8 cellular contexts compared by ENCODE assay signal in the genomic region with DNA sequence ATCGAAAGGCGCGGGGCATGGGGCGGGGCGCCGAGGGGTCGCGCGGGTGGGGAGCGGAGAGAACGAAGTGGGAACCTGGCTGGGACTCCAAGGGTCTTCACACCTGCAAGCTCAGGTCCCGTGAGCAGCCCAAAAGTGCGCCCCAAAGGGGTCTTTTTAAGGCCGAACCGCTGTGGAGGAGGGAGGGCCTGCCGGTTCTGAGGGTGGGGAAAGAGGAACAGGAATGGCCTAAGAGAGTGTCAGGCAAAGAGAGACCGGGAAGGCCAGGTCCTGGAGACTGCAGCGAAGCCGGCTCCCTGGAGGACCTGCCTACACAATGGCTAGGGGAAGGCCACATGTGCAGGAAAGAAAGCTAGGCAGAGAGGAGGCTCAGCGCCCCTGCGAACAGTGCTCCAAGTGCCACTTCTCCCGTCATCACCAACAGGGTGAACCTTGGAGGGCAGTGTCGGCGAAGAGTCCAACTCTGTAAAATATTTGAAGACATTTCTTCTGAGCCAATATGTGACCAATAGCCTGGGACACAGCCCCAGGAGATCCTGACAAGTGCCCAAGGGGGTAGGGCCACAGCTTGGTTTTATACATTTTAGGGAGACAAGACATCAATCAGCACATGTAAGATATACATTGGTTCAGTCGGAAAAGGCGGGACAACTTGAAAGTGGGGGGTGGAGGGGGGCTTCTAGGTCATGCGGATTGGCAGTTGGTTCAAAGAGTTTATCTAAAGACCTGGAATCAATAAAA. TPM values are rescaled to one million over a fixed set of nuclear protein-coding genes. Genes with fewer than 3 reads are reported as not detected.
DNase-seq lines count a peak whose midpoint lies in the region; ATAC-seq and TF ChIP-seq lines count a peak whose summit lies in the region.

No MANE protein-coding gene starts in this region.

- 26% methylated on average over 27 of the region's 27 CpGs for WGBS in liver
- WGBS in tibial nerve, 2 donors, result 18 to 19% methylated on average over 26 to 27 of the region's 27 CpGs

- TF ChIP-seq RAD21 in liver (IDR thresholded peaks at IDR 0.05), result no peak

- no peaks in the 10 kb centered on the region for H3K36me3 ChIP-seq in liver (ENCODE audit: control insufficient read depth in 4 of 4, insufficient read depth in 3 of 4, low read depth in 1 of 4, low read length in 3 of 4)
- H3K36me3 ChIP-seq in tibial nerve, result no peaks in the 10 kb centered on the region

- DNase-seq in GM03348 (ENCODE audit: low spot score) (peak; percentile 38), LNCaP clone FGC (ENCODE audit: low read depth) (no peak), cardiac fibroblast (ENCODE audit: low read depth in 2 of 2) (peak in 1 of 2 donors; percentile 27), tibial nerve (ENCODE audit: low spot score in 2 of 2) (peak in 1 of 2 donors; percentile 15)

- no peak for TF ChIP-seq EP300 in tibial nerve (IDR thresholded peaks at IDR 0.05)

- H3K4me3 ChIP-seq in LNCaP clone FGC (ENCODE audit: low read depth, low read length) (peak overlapping the region; percentile 52), cardiac fibroblast (replicated peaks in 1 of 2; ENCODE audit: low read depth in 2 of 2, low read length in 2 of 2) (peak overlapping the region; percentile 47 to 53), liver (ENCODE audit: low read depth in 1 of 3, low read length in 3 of 3) (peak overlapping the region; percentile 20 to 94 (median 46)), tibial nerve (peak overlapping the region; percentile 55 to 93 (median 79))

- ATAC-seq in HG02571 (IDR thresholded peaks at IDR 0.05; ENCODE audit: unreplicated experiment) (no peak), HG03342 (IDR thresholded peaks at IDR 0.05; ENCODE audit: unreplicated experiment) (no peak), GM21360 (IDR thresholded peaks at IDR 0.05; ENCODE audit: unreplicated experiment) (no peak)

- H3K9me3 ChIP-seq in liver (ENCODE audit: control insufficient read depth in 4 of 4, low read length in 3 of 4) (no peaks in the 10 kb centered on the region), tibial nerve (no peaks in the 10 kb centered on the region)

- no peak for TF ChIP-seq POLR2A in tibial nerve (IDR thresholded peaks at IDR 0.05)

- H3K4me1 ChIP-seq in liver (ENCODE audit: control insufficient read depth in 4 of 4, insufficient read depth in 4 of 4, low read length in 3 of 4) (peaks cover 11 to 35% (median 27%) of the 10 kb centered on the region in 4 donors), tibial nerve (peaks cover 0 to 43% (median 32%) of the 10 kb centered on the region in 4 donors)

- H3K27ac ChIP-seq in liver (ENCODE audit: low read depth in 1 of 2, low read length in 2 of 2) (no peak overlapping the region), tibial nerve (peak overlapping the region; percentile 72 to 95 (median 91))

- H3K27me3 ChIP-seq in liver (ENCODE audit: control insufficient read depth in 4 of 4, insufficient read depth in 4 of 4, low read length in 3 of 4) (no peaks in the 10 kb centered on the region), tibial nerve (no peaks in the 10 kb centered on the region)

- TF ChIP-seq CTCF in LNCaP clone FGC (IDR thresholded peaks at IDR 0.05; ENCODE audit: control insufficient read depth, extremely low read depth, insufficient read depth), result no peak
- TF ChIP-seq CTCF in cardiac fibroblast (IDR thresholded peaks at IDR 0.05; ENCODE audit: low read depth, low read length), result no peak
- no peak for TF ChIP-seq CTCF in liver (IDR thresholded peaks at IDR 0.05; ENCODE audit: low read depth, low read length, missing input control)
- no peak for TF ChIP-seq CTCF in tibial nerve (IDR thresholded peaks at IDR 0.05)

- no peak overlapping the region for H3K9ac ChIP-seq in liver (ENCODE audit: low read depth in 1 of 2, low read length in 2 of 2)

TF ChIP-seq in liver, 16 proteins besides CTCF, POLR2A, EP300 and RAD21:
- TF ChIP-seq SP1 (IDR thresholded peaks at IDR 0.05) (no peak), GABPA (IDR thresholded peaks at IDR 0.05 in 1 of 2, conservative IDR thresholded peaks at IDR 0.05 in 1 of 2) (no peak), HNF4A (conservative IDR thresholded peaks at IDR 0.05) (no peak), JUND (IDR thresholded peaks at IDR 0.05) (no peak), RXRA (IDR thresholded peaks at IDR 0.05) (no peak), TAF1 (conservative IDR thresholded peaks at IDR 0.05) (no peak), FOXA2 (IDR thresholded peaks at IDR 0.05) (no peak), ATF3 (IDR thresholded peaks at IDR 0.05) (no peak), YY1 (IDR thresholded peaks at IDR 0.05) (no peak), NR2F2 (IDR thresholded peaks at IDR 0.05) (no peak), FOXA1 (IDR thresholded peaks at IDR 0.05) (no peak), EGR1 (IDR thresholded peaks at IDR 0.05; ENCODE audit: low read depth in 2 of 2) (no peak), HNF4G (IDR thresholded peaks at IDR 0.05) (no peak)
- TF ChIP-seq, protein P1, sequence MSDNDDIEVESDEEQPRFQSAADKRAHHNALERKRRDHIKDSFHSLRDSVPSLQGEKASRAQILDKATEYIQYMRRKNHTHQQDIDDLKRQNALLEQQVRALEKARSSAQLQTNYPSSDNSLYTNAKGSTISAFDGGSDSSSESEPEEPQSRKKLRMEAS (IDR thresholded peaks at IDR 0.05), result no peak
- TF ChIP-seq, protein P2, sequence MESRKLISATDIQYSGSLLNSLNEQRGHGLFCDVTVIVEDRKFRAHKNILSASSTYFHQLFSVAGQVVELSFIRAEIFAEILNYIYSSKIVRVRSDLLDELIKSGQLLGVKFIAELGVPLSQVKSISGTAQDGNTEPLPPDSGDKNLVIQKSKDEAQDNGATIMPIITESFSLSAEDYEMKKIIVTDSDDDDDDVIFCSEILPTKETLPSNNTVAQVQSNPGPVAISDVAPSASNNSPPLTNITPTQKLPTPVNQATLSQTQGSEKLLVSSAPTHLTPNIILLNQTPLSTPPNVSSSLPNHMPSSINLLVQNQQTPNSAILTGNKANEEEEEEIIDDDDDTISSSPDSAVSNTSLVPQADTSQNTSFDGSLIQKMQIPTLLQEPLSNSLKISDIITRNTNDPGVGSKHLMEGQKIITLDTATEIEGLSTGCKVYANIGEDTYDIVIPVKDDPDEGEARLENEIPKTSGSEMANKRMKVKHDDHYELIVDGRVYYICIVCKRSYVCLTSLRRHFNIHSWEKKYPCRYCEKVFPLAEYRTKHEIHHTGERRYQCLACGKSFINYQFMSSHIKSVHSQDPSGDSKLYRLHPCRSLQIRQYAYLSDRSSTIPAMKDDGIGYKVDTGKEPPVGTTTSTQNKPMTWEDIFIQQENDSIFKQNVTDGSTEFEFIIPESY (IDR thresholded peaks at IDR 0.05), result no peak
- TF ChIP-seq, protein P3, sequence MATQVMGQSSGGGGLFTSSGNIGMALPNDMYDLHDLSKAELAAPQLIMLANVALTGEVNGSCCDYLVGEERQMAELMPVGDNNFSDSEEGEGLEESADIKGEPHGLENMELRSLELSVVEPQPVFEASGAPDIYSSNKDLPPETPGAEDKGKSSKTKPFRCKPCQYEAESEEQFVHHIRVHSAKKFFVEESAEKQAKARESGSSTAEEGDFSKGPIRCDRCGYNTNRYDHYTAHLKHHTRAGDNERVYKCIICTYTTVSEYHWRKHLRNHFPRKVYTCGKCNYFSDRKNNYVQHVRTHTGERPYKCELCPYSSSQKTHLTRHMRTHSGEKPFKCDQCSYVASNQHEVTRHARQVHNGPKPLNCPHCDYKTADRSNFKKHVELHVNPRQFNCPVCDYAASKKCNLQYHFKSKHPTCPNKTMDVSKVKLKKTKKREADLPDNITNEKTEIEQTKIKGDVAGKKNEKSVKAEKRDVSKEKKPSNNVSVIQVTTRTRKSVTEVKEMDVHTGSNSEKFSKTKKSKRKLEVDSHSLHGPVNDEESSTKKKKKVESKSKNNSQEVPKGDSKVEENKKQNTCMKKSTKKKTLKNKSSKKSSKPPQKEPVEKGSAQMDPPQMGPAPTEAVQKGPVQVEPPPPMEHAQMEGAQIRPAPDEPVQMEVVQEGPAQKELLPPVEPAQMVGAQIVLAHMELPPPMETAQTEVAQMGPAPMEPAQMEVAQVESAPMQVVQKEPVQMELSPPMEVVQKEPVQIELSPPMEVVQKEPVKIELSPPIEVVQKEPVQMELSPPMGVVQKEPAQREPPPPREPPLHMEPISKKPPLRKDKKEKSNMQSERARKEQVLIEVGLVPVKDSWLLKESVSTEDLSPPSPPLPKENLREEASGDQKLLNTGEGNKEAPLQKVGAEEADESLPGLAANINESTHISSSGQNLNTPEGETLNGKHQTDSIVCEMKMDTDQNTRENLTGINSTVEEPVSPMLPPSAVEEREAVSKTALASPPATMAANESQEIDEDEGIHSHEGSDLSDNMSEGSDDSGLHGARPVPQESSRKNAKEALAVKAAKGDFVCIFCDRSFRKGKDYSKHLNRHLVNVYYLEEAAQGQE (IDR thresholded peaks at IDR 0.05), result no peak
TF ChIP-seq in liver: peak in this region for 0.

RNA-seq across cellular contexts. Expression of gene DGCR2, which starts 0.7 kb away (rescaled TPM):
- total RNA-seq in liver, result 10 to 100 TPM; 21.3 to 30.0 TPM
- 10 to 100 TPM; 11.2 to 20.9 TPM for polyA plus RNA-seq in liver
- total RNA-seq in tibial nerve, result 10 to 100 TPM; 57.6 to 68.0 (median 58.9) TPM

RNA-seq across cellular contexts. Expression of gene TSSK2, which starts 8.2 kb away (rescaled TPM):
- total RNA-seq in liver (under 1 TPM in 1 of 2 donors, not detected in 1; 0.08 TPM), tibial nerve (under 1 TPM in 1 of 4 donors, not detected in 3; 0.30 TPM)
- not detected for polyA plus RNA-seq in liver

RNA-seq across cellular contexts. Expression of gene ESS2, which starts 21.5 kb away (rescaled TPM):
- total RNA-seq in liver, result 1 to 10 TPM; 2.2 to 5.6 TPM
- polyA plus RNA-seq in liver, result 1 to 10 TPM; 2.8 to 5.7 TPM
- 10 to 100 TPM; 15.3 to 18.6 (median 16.4) TPM for total RNA-seq in tibial nerve

RNA-seq across cellular contexts. Expression of gene GSC2, which starts 27.2 kb away (rescaled TPM):
- total RNA-seq in liver (not detected), tibial nerve (not detected)
- polyA plus RNA-seq in liver, result not detected

RNA-seq across cellular contexts. Expression of gene SLC25A1, which starts 55.6 kb away (rescaled TPM):
- total RNA-seq in liver, result 10 to 100 TPM; 59.5 to 76.1 TPM
- 10 to 100 TPM; 71.6 to 78.3 TPM for polyA plus RNA-seq in liver
- 100 to 1,000 TPM in 1 of 4 donors, 10 to 100 TPM in 3; 46.9 to 100 (median 86.2) TPM for total RNA-seq in tibial nerve

Comparison
In these comparisons a context has a peak if more than half of its experiments do, and no peak if none do; other contexts are left out.
1. H3K27ac ChIP-seq: peak in tibial nerve (4 of 4); none in liver (0 of 2).
2. Peak in every context shown above with its lines, with median percentiles within 50 percentile points of each other: H3K4me3 ChIP-seq.